8 cellular contexts compared by ENCODE assay signal in the genomic region with DNA sequence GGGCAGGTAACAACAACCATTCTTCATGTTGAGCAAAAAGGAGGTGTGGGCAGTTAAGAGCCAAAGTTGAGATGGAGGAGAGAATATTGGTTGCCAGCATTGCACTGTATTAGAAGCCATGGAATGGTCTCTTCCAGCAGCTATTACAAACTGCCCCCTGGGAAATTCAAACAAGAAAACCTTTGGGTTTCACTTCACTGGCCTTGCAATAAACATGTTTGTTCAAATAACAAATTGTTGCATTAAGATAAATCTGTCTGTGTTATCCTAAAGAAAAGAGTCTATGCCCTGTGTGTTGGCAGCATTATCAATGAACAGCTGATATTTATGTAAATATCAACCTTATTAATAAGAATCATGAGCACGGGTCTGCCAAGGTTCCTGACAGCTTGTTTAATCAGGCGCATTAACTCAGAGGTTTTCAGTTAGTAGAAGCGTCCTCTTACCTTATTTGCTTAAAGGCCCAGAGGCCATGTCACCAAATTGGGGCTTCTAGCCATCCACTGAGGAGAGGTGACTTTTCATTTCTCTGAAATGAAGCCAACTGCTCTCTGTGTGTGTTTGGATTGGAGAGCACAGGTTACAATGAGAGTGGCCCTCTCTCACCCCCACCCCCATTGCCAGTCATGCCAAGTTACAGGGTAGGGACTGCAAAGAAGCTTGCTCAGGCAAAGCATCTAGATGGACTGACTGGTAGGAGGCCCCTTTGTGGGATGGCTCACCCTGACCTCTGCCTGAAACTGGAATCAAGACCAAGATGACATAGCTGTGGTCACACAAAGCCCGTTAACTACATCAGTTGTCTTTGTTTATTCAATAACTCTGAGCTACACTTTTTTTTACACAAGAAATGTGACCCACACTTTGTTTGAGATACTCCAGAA. TPM values are rescaled to one million over a fixed set of nuclear protein-coding genes. Genes with fewer than 3 reads are reported as not detected.
DNase-seq lines count a peak whose midpoint lies in the region; ATAC-seq lines count a peak whose summit lies in the region.

No MANE protein-coding gene starts in this region.

- CTCF ChIA-PET in activated CD8-positive, alpha-beta memory T cell treated with anti-CD3 and anti-CD28 coated beads, Interleukin-2, amount 10 ng/mL, durations not matched to agents 7 days and 5 days (lab: Charles Lee): interaction anchor here (1.1 to 2.9 kb wide), 5 partner anchors 11 to 31 kb away, joined by 3 to 8 read pairs (median 5); no protein-coding TSS in a partner anchor

- peak; percentile 73 for DNase-seq in activated CD8-positive, alpha-beta memory T cell treated with anti-CD3 and anti-CD28 coated beads, Interleukin-2, amount 10 ng/mL, durations not matched to agents 7 days and 5 days
- DNase-seq in activated CD8-positive, alpha-beta memory T cell treated with anti-CD3 and anti-CD28 coated beads, Interleukin-2, amount 50 U/mL, for 48 hours: no peak
- DNase-seq in NCI-H146 (lab: John Stamatoyannopoulos, UW) (peak; percentile 48), fibroblast of peridontal ligament (ENCODE audit: extremely low read depth) (peak; percentile 95), GOT3 (lab: John Stamatoyannopoulos, UW) (no peak), RKO (ENCODE audit: low spot score) (no peak), cerebellar cortex (ENCODE audit: low spot score) (no peak)

- peak; percentile 57 for ATAC-seq in activated CD8-positive, alpha-beta memory T cell treated with anti-CD3 and anti-CD28 coated beads, Interleukin-2, amount 10 ng/mL, durations not matched to agents 7 days and 5 days
- ATAC-seq in HG02678 (IDR thresholded peaks at IDR 0.05; ENCODE audit: unreplicated experiment): peak; percentile 82

- H3K9me3 Mint-ChIP-seq in activated CD8-positive, alpha-beta memory T cell treated with anti-CD3 and anti-CD28 coated beads, Interleukin-2, amount 10 ng/mL, durations not matched to agents 7 days and 5 days (ENCODE audit: low read depth): no peaks in the 10 kb centered on the region

- peak overlapping the region; percentile 84 for H3K27ac Mint-ChIP-seq in activated CD8-positive, alpha-beta memory T cell treated with anti-CD3 and anti-CD28 coated beads, Interleukin-2, amount 10 ng/mL, durations not matched to agents 7 days and 5 days

- H3K4me3 Mint-ChIP-seq in activated CD8-positive, alpha-beta memory T cell treated with anti-CD3 and anti-CD28 coated beads, Interleukin-2, amount 10 ng/mL, durations not matched to agents 7 days and 5 days: no peak overlapping the region

- H3K36me3 Mint-ChIP-seq in activated CD8-positive, alpha-beta memory T cell treated with anti-CD3 and anti-CD28 coated beads, Interleukin-2, amount 10 ng/mL, durations not matched to agents 7 days and 5 days: peaks cover 32% of the 10 kb centered on the region

- no peaks in the 10 kb centered on the region for H3K27me3 Mint-ChIP-seq in activated CD8-positive, alpha-beta memory T cell treated with anti-CD3 and anti-CD28 coated beads, Interleukin-2, amount 10 ng/mL, durations not matched to agents 7 days and 5 days

- H3K4me1 Mint-ChIP-seq in activated CD8-positive, alpha-beta memory T cell treated with anti-CD3 and anti-CD28 coated beads, Interleukin-2, amount 10 ng/mL, durations not matched to agents 7 days and 5 days: peaks cover 64% of the 10 kb centered on the region

RNA-seq across cellular contexts. Expression of a gene that starts 10.5 kb away (rescaled TPM):
- total RNA-seq in activated CD8-positive, alpha-beta memory T cell treated with anti-CD3 and anti-CD28 coated beads, Interleukin-2, amount 10 ng/mL, durations not matched to agents 7 days and 5 days: 10 to 100 TPM in 1 of 2 experiments, 1 to 10 TPM in 1; 2.4 to 15.5 TPM

Comparison
In these comparisons a context has a peak if more than half of its experiments do, and no peak if none do; other contexts are left out.
1. DNase-seq: peak in activated CD8-positive, alpha-beta memory T cell treated with anti-CD3 and anti-CD28 coated beads, Interleukin-2, amount 10 ng/mL, durations not matched to agents 7 days and 5 days (single experiment), NCI-H146 (single experiment) and fibroblast of peridontal ligament (single experiment); none in activated CD8-positive, alpha-beta memory T cell treated with anti-CD3 and anti-CD28 coated beads, Interleukin-2, amount 50 U/mL, for 48 hours (single experiment), GOT3 (single experiment), RKO (single experiment) and cerebellar cortex (single experiment).